Comparison of ENCODE assay signal across 9 cellular contexts in genomic region chr1:30754684-30755171, GRCh38. TPM values are rescaled to one million over a fixed set of nuclear protein-coding genes. Genes with fewer than 3 reads are reported as not detected.
DNase-seq lines count a peak whose midpoint lies in the region; ATAC-seq and TF ChIP-seq lines count a peak whose summit lies in the region.
"Had no signal": no experiment of that assay in that cellular context is flagged by ENCODE, and none has a peak within 500 bp of the region (broad histone marks: within the 10 kb centered on the region; RNA-seq: fewer than 3 reads in every experiment).

No MANE protein-coding gene starts in this region.

- H2AFZ ChIP-seq in neural progenitor cell (replicated peaks): no peak overlapping the region

- peak overlapping the region; percentile 88 for H3K4me3 ChIP-seq in GM12865 (ENCODE audit: low read depth, low read length)
- H3K4me3 ChIP-seq in HL-60 (replicated peaks; ENCODE audit: insufficient read depth, low read length): peak overlapping the region; percentile 69
- H3K4me3 ChIP-seq in endodermal cell (ENCODE audit: low read length): no peak overlapping the region
- H3K4me3 ChIP-seq in neural progenitor cell: no peak overlapping the region

- H3K9ac ChIP-seq in endodermal cell (ENCODE audit: extremely low read depth, low read length, poor library complexity, severe bottlenecking) (no peak overlapping the region), neural progenitor cell (no peak overlapping the region)

- H3F3A ChIP-seq in neural progenitor cell (ENCODE audit: low read depth): no peaks in the 10 kb centered on the region

- DNase-seq in GM12865 (ENCODE audit: low read depth) (peak; percentile 94), GM20000 (ENCODE audit: low spot score) (peak; percentile 56), HL-60 (ENCODE audit: low read depth in 1 of 2, low spot score in 1 of 2) (peak in 1 of 2 experiments; percentile 72), germinal center (ENCODE audit: low spot score) (peak; percentile 84), sciatic nerve (ENCODE audit: low spot score) (no peak), endodermal cell (no peak), HT-29 (ENCODE audit: low spot score) (no peak), neural progenitor cell (ENCODE audit: low spot score) (no peak)

- peaks cover 5% of the 10 kb centered on the region for H3K4me1 ChIP-seq in endodermal cell (ENCODE audit: control insufficient read depth, insufficient read depth, low read length)
- H3K4me1 ChIP-seq in neural progenitor cell: peaks cover 1% of the 10 kb centered on the region

- H3K4me1 Mint-ChIP-seq in endodermal cell: peaks cover 9% of the 10 kb centered on the region
- peaks cover 11% of the 10 kb centered on the region for H3K4me1 Mint-ChIP-seq in neural progenitor cell

- H3K36me3 Mint-ChIP-seq in endodermal cell (ENCODE audit: low read depth) (no peaks in the 10 kb centered on the region), neural progenitor cell (no peaks in the 10 kb centered on the region)

- no peaks in the 10 kb centered on the region for H4K20me1 ChIP-seq in neural progenitor cell (ENCODE audit: low read depth)

- H3K27ac ChIP-seq in HL-60 (replicated peaks): peak overlapping the region; percentile 63
- H3K27ac ChIP-seq in endodermal cell (ENCODE audit: low read depth, low read length): no peak overlapping the region
- no peak overlapping the region for H3K27ac ChIP-seq in neural progenitor cell

- no peak overlapping the region for H3K27ac Mint-ChIP-seq in endodermal cell
- no peak overlapping the region for H3K27ac Mint-ChIP-seq in neural progenitor cell

- H3K9me3 ChIP-seq in endodermal cell (ENCODE audit: control insufficient read depth, low read length) (no peaks in the 10 kb centered on the region), neural progenitor cell (ENCODE audit: low read depth) (no peaks in the 10 kb centered on the region)

- intact Hi-C loops in sciatic nerve (cut with DNase I): no loop called here

- H3K9me3 Mint-ChIP-seq in endodermal cell: no peaks in the 10 kb centered on the region
- H3K9me3 Mint-ChIP-seq in neural progenitor cell: no peaks in the 10 kb centered on the region

- H3K27me3 ChIP-seq in HL-60 (ENCODE audit: insufficient read depth, poor library complexity, severe bottlenecking): no peaks in the 10 kb centered on the region
- no peaks in the 10 kb centered on the region for H3K27me3 ChIP-seq in endodermal cell (ENCODE audit: control insufficient read depth, insufficient read depth, low read length, poor library complexity, severe bottlenecking)
- no peaks in the 10 kb centered on the region for H3K27me3 ChIP-seq in neural progenitor cell

- TF ChIP-seq CTCF in GM12865 (IDR thresholded peaks at IDR 0.05; ENCODE audit: insufficient read depth, low read depth, low read length, missing control alignments) (no peak), GM20000 (IDR thresholded peaks at IDR 0.05; ENCODE audit: extremely low read depth, missing control alignments) (no peak), HL-60 (IDR thresholded peaks at IDR 0.05; ENCODE audit: insufficient read depth, low read length) (no peak), endodermal cell (conservative IDR thresholded peaks at IDR 0.05) (no peak), neural progenitor cell (IDR thresholded peaks at IDR 0.05) (no peak)

- ATAC-seq in sciatic nerve: no peak

- H3K4me2 ChIP-seq in neural progenitor cell: no peak overlapping the region

- H3K36me3 ChIP-seq in endodermal cell (ENCODE audit: control insufficient read depth, insufficient read depth, low read length) (no peaks in the 10 kb centered on the region), neural progenitor cell (no peaks in the 10 kb centered on the region)

- no peaks in the 10 kb centered on the region for H3K27me3 Mint-ChIP-seq in endodermal cell (ENCODE audit: insufficient read depth)
- peaks cover 7% of the 10 kb centered on the region for H3K27me3 Mint-ChIP-seq in neural progenitor cell (ENCODE audit: insufficient read depth, low read depth)

- no peak overlapping the region for H3K4me3 Mint-ChIP-seq in endodermal cell
- no peak overlapping the region for H3K4me3 Mint-ChIP-seq in neural progenitor cell

- WGBS in endodermal cell (ENCODE audit: insufficient coverage in 1 of 2, insufficient read length in 1 of 2), 2 experiments: 92 to 94% methylated on average over 6 to 9 of the region's 9 CpGs

- no peaks in the 10 kb centered on the region for H3K79me2 ChIP-seq in neural progenitor cell (ENCODE audit: low read depth)

RNA-seq across cellular contexts. Expression of gene LAPTM5, which starts 2.8 kb away (rescaled TPM):
- total RNA-seq in sciatic nerve (65.0 TPM), endodermal cell (not detected), neural progenitor cell (ENCODE audit: low replicate concordance) (not detected in 2 replicates)
- polyA plus RNA-seq in endodermal cell (2013, experiment 1 of 2): 0.93 TPM
- polyA plus RNA-seq in endodermal cell (2013, experiment 2 of 2): 0.58 TPM
- total RNA-seq in HT-29 (2014; rRNA removed; shearing (Covaris generic)): 0.08 TPM in 1 of 2 replicates, not detected in the other

RNA-seq across cellular contexts. Expression of gene MATN1, which starts 31.3 kb away (rescaled TPM):
- total RNA-seq in sciatic nerve (0.18 TPM), endodermal cell (not detected), neural progenitor cell (ENCODE audit: low replicate concordance) (0.09 TPM in 1 of 2 replicates, not detected in the other)
- 0.32 TPM for polyA plus RNA-seq in endodermal cell (2013, experiment 1 of 2)
- not detected for polyA plus RNA-seq in endodermal cell (2013, experiment 2 of 2)
- total RNA-seq in HT-29 (2014; rRNA removed; shearing (Covaris generic)): not detected in 2 replicates
- total RNA-seq: bronchial epithelial cell had no signal

Comparison
In these comparisons a context has a peak if more than half of its experiments do, and no peak if none do; other contexts are left out.
1. DNase-seq: peak in GM12865 (single experiment), GM20000 (single experiment) and germinal center (single experiment); none in sciatic nerve (single experiment), endodermal cell (single experiment), HT-29 (single experiment) and neural progenitor cell (single experiment).
2. H3K4me3 ChIP-seq: peak in GM12865 (single experiment) and HL-60 (single experiment); none in endodermal cell (single experiment) and neural progenitor cell (single experiment).
3. RNA of gene LAPTM5, which starts 2.8 kb away (total RNA-seq): 65.0 TPM in sciatic nerve (single experiment); not detected in endodermal cell, 0.08 TPM in HT-29 and not detected in neural progenitor cell; every median in the first group is over 10 times any median in the second.